Comparison of ENCODE assay signal across 17 cellular contexts in genomic region chr1:113617438-113618141, GRCh38.
A peak's percentile ranks its signal among the peaks of the same experiment; 100 is the strongest.
DNase-seq lines count a peak whose midpoint lies in the region; ATAC-seq and TF ChIP-seq lines count a peak whose summit lies in the region.
"Had no signal": no experiment of that assay in that cellular context is flagged by ENCODE, and none has a peak within 500 bp of the region (broad histone marks: within the 10 kb centered on the region; RNA-seq: fewer than 3 reads in every experiment).

No MANE protein-coding gene starts in this region.

- no peak overlapping the region for H4K5ac ChIP-seq in mesendoderm (ENCODE audit: low read length)

- H4K8ac ChIP-seq in mesendoderm (ENCODE audit: low read depth, low read length), result no peak overlapping the region

- DNase-seq in Daoy (ENCODE audit: low read depth) (peak; percentile 35), M059J (ENCODE audit: low read depth) (peak; percentile 57), choroid plexus epithelial cell (ENCODE audit: low read depth) (peak; percentile 10), left lung (no peak), mesendoderm (no peak)
- DNase-seq in activated CD8-positive, alpha-beta memory T cell treated with anti-CD3 and anti-CD28 coated beads for 24 hours, result no peak
- no peak for DNase-seq in activated CD4-positive, alpha-beta T cell treated with anti-CD3 and anti-CD28 coated beads for 48 hours
- DNase-seq: activated CD4-positive, CD25-positive, alpha-beta regulatory T cell; activated T-cell treated with anti-CD3 and anti-CD28 coated beads, Interleukin-2, amount 50 U/mL, for 72 hours; brain microvascular endothelial cell; CD8-positive, alpha-beta T cell; dermis blood vessel endothelial cell; DMS79; NCI-H1105; NCI-H526 treated with DMSO at 0.1 percent for 48 hours; right lobe of liver had no signal

- H3K4me1 ChIP-seq in left lung, result peaks cover 0 to 5% of the 10 kb centered on the region in 2 donors
- H3K4me1 ChIP-seq in mesendoderm (ENCODE audit: control insufficient read depth, low read depth, low read length), result no peaks in the 10 kb centered on the region
- H3K4me1 ChIP-seq: right lobe of liver had no signal

- peaks cover 0 to 4% of the 10 kb centered on the region in 2 donors for H3K36me3 ChIP-seq in left lung
- H3K36me3 ChIP-seq in mesendoderm (ENCODE audit: control insufficient read depth, insufficient read depth, low read length), result no peaks in the 10 kb centered on the region
- H3K36me3 ChIP-seq: brain microvascular endothelial cell, right lobe of liver had no signal

- H3K4ac ChIP-seq in mesendoderm (ENCODE audit: low read depth, low read length), result no peak overlapping the region

- intact Hi-C loops in left lung (cut with DNase I), result no loop called here

- ATAC-seq in left lung, result peak; percentile 92
- no peak for ATAC-seq in GM19351 (IDR thresholded peaks at IDR 0.05; ENCODE audit: unreplicated experiment)
- ATAC-seq: activated T-cell treated with anti-CD3 and anti-CD28 coated beads, Interleukin-2, amount 50 U/mL, for 72 hours; CD8-positive, alpha-beta T cell; right lobe of liver had no signal

- no peak overlapping the region for H3K56ac ChIP-seq in mesendoderm (ENCODE audit: low read length)

- H2BK5ac ChIP-seq in mesendoderm (ENCODE audit: low read length), result no peak overlapping the region

- H3K27me3 ChIP-seq in left lung (no peaks in the 10 kb centered on the region), mesendoderm (ENCODE audit: insufficient read depth, low read length, poor library complexity) (no peaks in the 10 kb centered on the region)
- H3K27me3 ChIP-seq: brain microvascular endothelial cell, right lobe of liver had no signal

- no peak overlapping the region for H3K4me2 ChIP-seq in mesendoderm (ENCODE audit: low read length)

- H2BK15ac ChIP-seq in mesendoderm (replicated peaks; ENCODE audit: low read depth), result no peak overlapping the region

- H3K9ac ChIP-seq in mesendoderm (ENCODE audit: low read length), result no peak overlapping the region

- H3K9me3 ChIP-seq in left lung, result no peaks in the 10 kb centered on the region
- H3K9me3 ChIP-seq: right lobe of liver had no signal

- no peaks in the 10 kb centered on the region for H3K79me1 ChIP-seq in mesendoderm (ENCODE audit: low read length)

- TF ChIP-seq CTCF in choroid plexus epithelial cell (conservative IDR thresholded peaks at IDR 0.05; ENCODE audit: low read depth, low read length), result no peak
- no peak for TF ChIP-seq CTCF in left lung (IDR thresholded peaks at IDR 0.05)

- H3K4me3 ChIP-seq in choroid plexus epithelial cell (ENCODE audit: low read depth, low read length), result no peak overlapping the region
- no peak overlapping the region for H3K4me3 ChIP-seq in left lung
- no peak overlapping the region for H3K4me3 ChIP-seq in mesendoderm (ENCODE audit: low read length)
- H3K4me3 ChIP-seq: right lobe of liver had no signal

- no peaks in the 10 kb centered on the region for H3K79me2 ChIP-seq in mesendoderm (ENCODE audit: control insufficient read depth, insufficient read depth, low read length)

- H3K23ac ChIP-seq in mesendoderm (ENCODE audit: low read length), result no peak overlapping the region

- no peak overlapping the region for H2BK120ac ChIP-seq in mesendoderm (ENCODE audit: low read depth, low read length)

- no peak overlapping the region for H3K18ac ChIP-seq in mesendoderm (ENCODE audit: low read length)

- no CpG with 5 or more reads among the region's 4 CpGs for WGBS in mesendoderm (ENCODE audit: extremely low coverage, insufficient coverage, low lambda C conversion rate)

- H3K27ac ChIP-seq in left lung (no peak overlapping the region), mesendoderm (ENCODE audit: low read depth, low read length) (no peak overlapping the region)
- H3K27ac ChIP-seq: brain microvascular endothelial cell, right lobe of liver had no signal

- no peak overlapping the region for H2AK5ac ChIP-seq in mesendoderm (ENCODE audit: low read length)

Comparison
In these comparisons a context has a peak if more than half of its experiments do, and no peak if none do; other contexts are left out.
1. DNase-seq: peak in Daoy (single experiment), M059J (single experiment) and choroid plexus epithelial cell (single experiment); none in left lung (0 of 2), activated CD8-positive, alpha-beta memory T cell treated with anti-CD3 and anti-CD28 coated beads for 24 hours (single experiment), activated CD4-positive, alpha-beta T cell treated with anti-CD3 and anti-CD28 coated beads for 48 hours (single experiment) and mesendoderm (single experiment).